8 cellular contexts compared by ENCODE assay signal in genomic region chr17:80575057-80575875, GRCh38. TPM values are rescaled to one million over a fixed set of nuclear protein-coding genes. Genes with fewer than 3 reads are reported as not detected.
A peak's percentile ranks its signal among the peaks of the same experiment; 100 is the strongest.
DNase-seq lines count a peak whose midpoint lies in the region; ATAC-seq and TF ChIP-seq lines count a peak whose summit lies in the region.

No MANE protein-coding gene starts in this region.

- peak; percentile 100 for TF ChIP-seq CTCF in activated B cell treated with CpG ODN at 0.5 μM for 24 hours (IDR thresholded peaks at IDR 0.05)

- peaks cover 7% of the 10 kb centered on the region for H3K36me3 Mint-ChIP-seq in activated B cell treated with CpG ODN at 0.5 μM for 24 hours (ENCODE audit: low read depth)

- no peak overlapping the region for H3K27ac Mint-ChIP-seq in activated B cell treated with CpG ODN at 0.5 μM for 24 hours

- no peaks in the 10 kb centered on the region for H3K9me3 Mint-ChIP-seq in activated B cell treated with CpG ODN at 0.5 μM for 24 hours

- H3K4me3 Mint-ChIP-seq in activated B cell treated with CpG ODN at 0.5 μM for 24 hours = no peak overlapping the region

- intact Hi-C loops in activated B cell treated with CpG ODN at 0.5 μM for 24 hours (cut with micrococcal nuclease) = loop anchor here (1.0 to 2.0 kb wide), 3 partner anchors 148 to 395 kb away; no protein-coding TSS in a partner anchor

- H3K27me3 Mint-ChIP-seq in activated B cell treated with CpG ODN at 0.5 μM for 24 hours = no peaks in the 10 kb centered on the region

- H3K4me1 Mint-ChIP-seq in activated B cell treated with CpG ODN at 0.5 μM for 24 hours = peaks cover 7% of the 10 kb centered on the region

- POLR2A ChIA-PET in activated B cell treated with CpG ODN at 0.5 μM for 24 hours (lab: Charles Lee) = no interaction called here

- DNase-seq in GDM1 (lab: John Stamatoyannopoulos, UW) (peak; percentile 78), NCI-H2227 treated with DMSO at 0.1 percent for 48 hours (lab: John Stamatoyannopoulos, UW) (peak; percentile 67), activated B cell treated with CpG ODN at 0.5 μM for 24 hours (peak; percentile 81), T47D (ENCODE audit: low read depth in 1 of 2, low spot score in 1 of 2) (peak; percentile 88 to 94), islet precursor cell (peak; percentile 95)
- DNase-seq in stimulated activated CD4-positive, alpha-beta T cell treated with anti-CD3 and anti-CD28 coated beads, Interleukin-1b, Interleukin-23, amount 100 ng/mL, for 24 hours (ENCODE audit: low read depth in 4 of 4, low spot score in 1 of 4) = peak; percentile 89 to 97 (median 92)

- ATAC-seq in HG02981 (IDR thresholded peaks at IDR 0.05; ENCODE audit: unreplicated experiment) (peak; percentile 80), activated B cell treated with CpG ODN at 0.5 μM for 24 hours (ENCODE audit: low read depth) (peak; percentile 100), HG03521 (IDR thresholded peaks at IDR 0.05; ENCODE audit: unreplicated experiment) (no peak)

- in situ Hi-C loops in T47D (cut with HindIII; ENCODE audit: low pct_unique_long_range_greater_than_20kb, low sequenced_read_pairs) = no loop called here

- CTCF ChIA-PET in activated B cell treated with CpG ODN at 0.5 μM for 24 hours (lab: Charles Lee) = interaction anchor here (0.6 to 3.8 kb wide), 14 partner anchors 9 to 395 kb away, joined by 3 to 28 read pairs (median 4); no protein-coding TSS in a partner anchor

RNA-seq across cellular contexts. Expression of gene RPTOR, which starts 30.6 kb away (rescaled TPM):
- 48.9 and 65.9 TPM in 2 replicates for total RNA-seq in activated B cell treated with CpG ODN at 0.5 μM for 24 hours
